In the genomic region with DNA sequence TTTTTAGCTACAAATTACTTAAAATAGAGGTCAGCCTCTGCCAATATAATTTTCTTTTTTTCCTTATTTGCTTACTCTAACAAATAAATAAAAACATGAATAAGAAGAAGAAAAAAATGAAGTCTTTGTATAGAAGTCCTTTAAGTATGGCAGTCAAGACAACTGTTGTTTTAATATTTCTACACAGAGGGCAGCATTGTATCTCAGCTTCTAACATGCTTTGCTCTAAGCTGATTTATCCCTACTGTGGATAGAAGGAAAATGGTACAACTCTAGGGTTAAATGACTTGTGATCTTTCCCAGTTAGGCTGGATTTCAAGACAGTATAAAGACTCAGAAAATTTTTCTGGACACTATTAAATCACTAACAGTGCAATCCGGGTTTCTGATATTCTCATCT, we compare ENCODE assay signal across 14 cellular contexts.
DNase-seq lines count a peak whose midpoint lies in the region; ATAC-seq and TF ChIP-seq lines count a peak whose summit lies in the region.
"Had no signal": no experiment of that assay in that cellular context is flagged by ENCODE, and none has a peak within 500 bp of the region (broad histone marks: within the 10 kb centered on the region; RNA-seq: fewer than 3 reads in every experiment).

No MANE protein-coding gene starts in this region.

- no peak overlapping the region for H3K27ac Mint-ChIP-seq in neural crest cell (ENCODE audit: unreplicated experiment)
- no peak overlapping the region for H3K27ac Mint-ChIP-seq in activated naive CD4-positive, alpha-beta T cell treated with anti-CD3 and anti-CD28 coated beads, Interleukin-2, amount 50 U/mL, for 72 hours
- H3K27ac Mint-ChIP-seq: activated CD4-positive, alpha-beta T cell treated with anti-CD3 and anti-CD28 coated beads for 36 hours; CD8-positive, alpha-beta T cell; stimulated activated naive CD8-positive, alpha-beta T cell treated with anti-CD3 and anti-CD28 coated beads, Interleukin-15, Interleukin-2, amounts not matched to agents 100 ng/mL and 50 ng/mL, for 24 hours had no signal

- no peak for TF ChIP-seq POLR2A in NB4 (IDR thresholded peaks at IDR 0.05; ENCODE audit: extremely low read depth, insufficient read length)

- H3K27me3 Mint-ChIP-seq in neural crest cell (ENCODE audit: low read depth) = peaks cover 5% of the 10 kb centered on the region
- H3K27me3 Mint-ChIP-seq: activated CD4-positive, alpha-beta T cell treated with anti-CD3 and anti-CD28 coated beads for 36 hours; stimulated activated naive CD8-positive, alpha-beta T cell treated with anti-CD3 and anti-CD28 coated beads, Interleukin-15, Interleukin-2, amounts not matched to agents 100 ng/mL and 50 ng/mL, for 24 hours had no signal

- no peaks in the 10 kb centered on the region for H3K9me3 Mint-ChIP-seq in neural crest cell
- no peaks in the 10 kb centered on the region for H3K9me3 Mint-ChIP-seq in activated naive CD4-positive, alpha-beta T cell treated with anti-CD3 and anti-CD28 coated beads, Interleukin-2, amount 50 U/mL, for 72 hours
- H3K9me3 Mint-ChIP-seq: CD8-positive, alpha-beta T cell; stimulated activated naive CD8-positive, alpha-beta T cell treated with anti-CD3 and anti-CD28 coated beads, Interleukin-15, Interleukin-2, amounts not matched to agents 100 ng/mL and 50 ng/mL, for 24 hours had no signal

- no peaks in the 10 kb centered on the region for H3K36me3 Mint-ChIP-seq in neural crest cell (ENCODE audit: low read depth)
- no peaks in the 10 kb centered on the region for H3K36me3 Mint-ChIP-seq in activated naive CD4-positive, alpha-beta T cell treated with anti-CD3 and anti-CD28 coated beads, Interleukin-2, amount 50 U/mL, for 72 hours
- H3K36me3 Mint-ChIP-seq: CD8-positive, alpha-beta T cell had no signal

- TF ChIP-seq CTCF in NB4 (IDR thresholded peaks at IDR 0.05; ENCODE audit: low read depth, low read length) = no peak
- no peak for TF ChIP-seq CTCF in choroid plexus epithelial cell (conservative IDR thresholded peaks at IDR 0.05; ENCODE audit: low read depth, low read length)
- peak; percentile 38 for TF ChIP-seq CTCF in neural crest cell (conservative IDR thresholded peaks at IDR 0.05)

- no peak for ATAC-seq in activated naive CD4-positive, alpha-beta T cell treated with anti-CD3 and anti-CD28 coated beads, Interleukin-2, amount 50 U/mL, for 72 hours
- ATAC-seq: activated CD4-positive, alpha-beta T cell treated with anti-CD3 and anti-CD28 coated beads for 36 hours; CD8-positive, alpha-beta T cell; K562 had no signal

- no peaks in the 10 kb centered on the region for H3K4me1 Mint-ChIP-seq in neural crest cell
- H3K4me1 Mint-ChIP-seq: activated CD4-positive, alpha-beta T cell treated with anti-CD3 and anti-CD28 coated beads for 36 hours had no signal

- no peak overlapping the region for H3K4me3 ChIP-seq in NB4 (ENCODE audit: low read depth, low read length)
- no peak overlapping the region for H3K4me3 ChIP-seq in choroid plexus epithelial cell (ENCODE audit: low read depth, low read length)
- H3K4me3 ChIP-seq: K562 had no signal

- DNase-seq in ELR (ENCODE audit: low read depth) = peak; percentile 19
- DNase-seq in NB4 (ENCODE audit: low read depth) = peak; percentile 2
- DNase-seq in choroid plexus epithelial cell (ENCODE audit: low read depth) = peak; percentile 0
- no peak for DNase-seq in neural crest cell (ENCODE audit: low read depth, low spot score)
- no peak for DNase-seq in NK-92 treated with Interleukin-12 subunit alpha and Interleukin-12 subunit beta, amount 100 ng/mL, for 24 hours (lab: John Stamatoyannopoulos, UW)
- no peak for DNase-seq in activated naive CD4-positive, alpha-beta T cell treated with anti-CD3 and anti-CD28 coated beads, Interleukin-2, amount 50 U/mL, for 72 hours (ENCODE audit: low spot score in 2 of 2)
- no peak for DNase-seq in UCSD-AML1 (lab: John Stamatoyannopoulos, UW; ENCODE audit: unreplicated experiment)
- DNase-seq: activated CD4-positive, alpha-beta T cell treated with anti-CD3 and anti-CD28 coated beads for 36 hours; CD8-positive, alpha-beta T cell; central memory CD4-positive, alpha-beta T cell; H7; NCI-H2029 had no signal

- H3K4me3 Mint-ChIP-seq in neural crest cell = no peak overlapping the region
- H3K4me3 Mint-ChIP-seq: activated CD4-positive, alpha-beta T cell treated with anti-CD3 and anti-CD28 coated beads for 36 hours; CD8-positive, alpha-beta T cell; stimulated activated naive CD8-positive, alpha-beta T cell treated with anti-CD3 and anti-CD28 coated beads, Interleukin-15, Interleukin-2, amounts not matched to agents 100 ng/mL and 50 ng/mL, for 24 hours had no signal

Comparison
In these comparisons a context has a peak if more than half of its experiments do, and no peak if none do; other contexts are left out.
1. DNase-seq: peak in ELR (single experiment), NB4 (single experiment) and choroid plexus epithelial cell (single experiment); none in neural crest cell (single experiment), NK-92 treated with Interleukin-12 subunit alpha and Interleukin-12 subunit beta, amount 100 ng/mL, for 24 hours (single experiment), activated naive CD4-positive, alpha-beta T cell treated with anti-CD3 and anti-CD28 coated beads, Interleukin-2, amount 50 U/mL, for 72 hours (0 of 2) and UCSD-AML1 (single experiment).